In genomic region chr16:86827521-86827920, GRCh38 we compare ENCODE assay signal across 17 cellular contexts.
DNase-seq lines count a peak whose midpoint lies in the region; ATAC-seq and TF ChIP-seq lines count a peak whose summit lies in the region.
"Had no signal": no experiment of that assay in that cellular context is flagged by ENCODE, and none has a peak within 500 bp of the region (broad histone marks: within the 10 kb centered on the region; RNA-seq: fewer than 3 reads in every experiment).

No MANE protein-coding gene starts in this region.

- no peak for TF ChIP-seq POLR2A in IMR-90 (IDR thresholded peaks at IDR 0.05; ENCODE audit: low read depth, low read length)

- H3K4me2 ChIP-seq in DND-41 (ENCODE audit: insufficient read depth, low read length): no peak overlapping the region
- no peak overlapping the region for H3K4me2 ChIP-seq in IMR-90 (ENCODE audit: low read depth, low read length)
- H3K4me2 ChIP-seq in parathyroid adenoma (ENCODE audit: low read length): no peak overlapping the region
- H3K4me2 ChIP-seq: PC-9 had no signal

- H2BK15ac ChIP-seq in IMR-90 (ENCODE audit: low read depth, low read length): no peak overlapping the region

- H4K8ac ChIP-seq in IMR-90 (ENCODE audit: low read depth in 2 of 2, low read length in 2 of 2): no peak overlapping the region

- H3K23ac ChIP-seq in IMR-90 (ENCODE audit: low read depth, low read length): no peak overlapping the region

- H4K91ac ChIP-seq in IMR-90 (ENCODE audit: insufficient read depth, low read depth, low read length): no peak overlapping the region

- H2BK5ac ChIP-seq in IMR-90 (ENCODE audit: low read depth, low read length, poor library complexity, severe bottlenecking): no peak overlapping the region

- no peak overlapping the region for H3K9ac ChIP-seq in DND-41 (ENCODE audit: low read depth, low read length)
- no peak overlapping the region for H3K9ac ChIP-seq in IMR-90 (ENCODE audit: low read depth, low read length)
- H3K9ac ChIP-seq in parathyroid adenoma: no peak overlapping the region

- CTCF ChIA-PET in IMR-90 (lab: Yijun Ruan, JAX): no interaction called here

- H3K4ac ChIP-seq in IMR-90 (ENCODE audit: low read depth, low read length): no peak overlapping the region

- dilution Hi-C loops in IMR-90 (cut with HindIII; ENCODE audit: low sequenced_read_pairs, unreplicated experiment): no loop called here

- ATAC-seq in DND-41 (ENCODE audit: insufficient read depth, low read depth) (peak; percentile 52; the same call in 1 of the 3 replicates), IMR-90 (ENCODE audit: low read depth) (no peak)

- intact Hi-C loops in IMR-90 (cut with micrococcal nuclease): no loop called here

- H3K4me3 ChIP-seq in DND-41 (ENCODE audit: low read depth in 1 of 2, low read length in 2 of 2): no peak overlapping the region
- no peak overlapping the region for H3K4me3 ChIP-seq in IMR-90 (ENCODE audit: insufficient read depth, low read depth, low read length)
- no peak overlapping the region for H3K4me3 ChIP-seq in SJSA1
- H3K4me3 ChIP-seq in parathyroid adenoma (ENCODE audit: low read depth, low read length): no peak overlapping the region
- H3K4me3 ChIP-seq: PC-9 had no signal

- H4K20me1 ChIP-seq in DND-41 (ENCODE audit: insufficient read depth, low read length) (no peaks in the 10 kb centered on the region), IMR-90 (ENCODE audit: insufficient read depth, low read length) (no peaks in the 10 kb centered on the region)

- peaks cover 4% of the 10 kb centered on the region for H3K9me1 ChIP-seq in IMR-90 (ENCODE audit: insufficient read depth, low read length)

- no peak overlapping the region for H2BK20ac ChIP-seq in IMR-90 (ENCODE audit: low read depth, low read length)

- no peak overlapping the region for H3K56ac ChIP-seq in IMR-90 (ENCODE audit: extremely low read depth, insufficient read depth, low read length)

- peaks cover 5% of the 10 kb centered on the region for H3K27me3 ChIP-seq in DND-41 (ENCODE audit: insufficient read depth, low read length, poor library complexity)
- peaks cover 31% of the 10 kb centered on the region for H3K27me3 ChIP-seq in IMR-90 (ENCODE audit: control insufficient read depth, insufficient read depth, low read length)
- no peaks in the 10 kb centered on the region for H3K27me3 ChIP-seq in SJSA1 (replicated peaks)
- H3K27me3 ChIP-seq in parathyroid adenoma (ENCODE audit: control insufficient read depth, insufficient read depth, low read length): peaks cover 9% of the 10 kb centered on the region

- BruUV-seq in IMR-90 (replicated peaks; lab: Mats Ljungman, UMichigan): no TSS peak

- no peak overlapping the region for H3K14ac ChIP-seq in IMR-90 (replicated peaks; ENCODE audit: low read depth, low read length)

- H3K79me1 ChIP-seq in IMR-90 (ENCODE audit: low read depth in 1 of 2, low read length in 2 of 2): no peaks in the 10 kb centered on the region

- TF ChIP-seq CTCF in DND-41 (IDR thresholded peaks at IDR 0.05; ENCODE audit: borderline replicate concordance, extremely low read depth, low read length, poor library complexity, severe bottlenecking) (no peak), IMR-90 (conservative IDR thresholded peaks at IDR 0.05; ENCODE audit: low read depth, low read length) (no peak), parathyroid adenoma (IDR thresholded peaks at IDR 0.05) (no peak)

- peak; percentile 12 for DNase-seq in DND-41
- no peak for DNase-seq in IMR-90
- peak; percentile 59 to 67 for DNase-seq in SJSA1 (ENCODE audit: low read depth in 1 of 2, low spot score in 2 of 2)
- DNase-seq in Kasumi-1 (lab: John Stamatoyannopoulos, UW): no peak
- no peak for DNase-seq in activated CD4-positive, alpha-beta T cell treated with anti-CD3 and anti-CD28 coated beads, Interleukin-2, amount 50 U/mL, for 48 hours
- DNase-seq in NCI-H2107 (lab: John Stamatoyannopoulos, UW): no peak
- DNase-seq: COR-L47, DMS53, HCEC 1CT, KG1, NCI-H2029, NCI-H526, PC-9, SHP77 treated with DMSO at 0.1 percent for 48 hours had no signal

- TF ChIP-seq RAD21 in IMR-90 (IDR thresholded peaks at IDR 0.05; ENCODE audit: low read length): no peak

- H3K9me3 ChIP-seq in DND-41 (ENCODE audit: insufficient read depth, low read length, severe bottlenecking) (no peaks in the 10 kb centered on the region), IMR-90 (ENCODE audit: control insufficient read depth, insufficient read depth, low read length) (no peaks in the 10 kb centered on the region), SJSA1 (replicated peaks) (no peaks in the 10 kb centered on the region), parathyroid adenoma (ENCODE audit: control insufficient read depth, low read length) (no peaks in the 10 kb centered on the region)

- no peaks in the 10 kb centered on the region for H3K36me3 ChIP-seq in DND-41 (ENCODE audit: insufficient read depth, low read length)
- H3K36me3 ChIP-seq in IMR-90 (ENCODE audit: control insufficient read depth, insufficient read depth, low read length): no peaks in the 10 kb centered on the region
- H3K36me3 ChIP-seq in SJSA1: no peaks in the 10 kb centered on the region
- no peaks in the 10 kb centered on the region for H3K36me3 ChIP-seq in parathyroid adenoma (ENCODE audit: control insufficient read depth, insufficient read depth, low read length)

- POLR2A ChIA-PET in IMR-90 (lab: Charles Lee; ENCODE audit: unreplicated experiment): no interaction called here

- H2BK120ac ChIP-seq in IMR-90 (ENCODE audit: low read depth, low read length): no peak overlapping the region

- H2AK5ac ChIP-seq in IMR-90 (ENCODE audit: low read depth, low read length): no peak overlapping the region

- no peak overlapping the region for H3K18ac ChIP-seq in IMR-90 (ENCODE audit: low read depth, low read length)

- H2AFZ ChIP-seq in DND-41 (ENCODE audit: low read depth, low read length) (no peak overlapping the region), IMR-90 (replicated peaks; ENCODE audit: low read length, poor library complexity) (peak overlapping the region; percentile 35), parathyroid adenoma (peak overlapping the region; percentile 53)
- H2AFZ ChIP-seq: PC-9 had no signal

- peak overlapping the region; percentile 17 for H2AK9ac ChIP-seq in IMR-90 (replicated peaks; ENCODE audit: low read depth, low read length, poor library complexity)

- H3K79me2 ChIP-seq in DND-41 (ENCODE audit: insufficient read depth, low read length): no peaks in the 10 kb centered on the region
- no peaks in the 10 kb centered on the region for H3K79me2 ChIP-seq in parathyroid adenoma

- peaks cover 4% of the 10 kb centered on the region; the same call in 1 of the 2 replicates for H3K4me1 ChIP-seq in DND-41 (ENCODE audit: insufficient read depth, low read length)
- H3K4me1 ChIP-seq in IMR-90 (ENCODE audit: control insufficient read depth, insufficient read depth, low read length): peaks cover 2% of the 10 kb centered on the region; the same call in 1 of the 2 replicates
- H3K4me1 ChIP-seq in SJSA1 (replicated peaks): peaks cover 41% of the 10 kb centered on the region
- peaks cover 12% of the 10 kb centered on the region for H3K4me1 ChIP-seq in parathyroid adenoma

- in situ Hi-C loops in IMR-90 (cut with MboI; ENCODE audit: low sequenced_read_pairs): no loop called here

- no peak overlapping the region for H3K27ac ChIP-seq in DND-41 (ENCODE audit: low read length)
- no peak overlapping the region for H3K27ac ChIP-seq in IMR-90 (ENCODE audit: insufficient read depth, low read length)
- H3K27ac ChIP-seq in SJSA1: no peak overlapping the region
- H3K27ac ChIP-seq in parathyroid adenoma: no peak overlapping the region
- H3K27ac ChIP-seq: C4-2B, HL-60, PC-9 had no signal

- WGBS in IMR-90 (ENCODE audit: extremely low coverage in 2 of 2, insufficient read length in 1 of 2), 2 experiments: 18% methylated on average over 2 of the region's 12 CpGs; no CpG with 5 or more reads in 1 of the 2 experiments

- no peak overlapping the region for H4K5ac ChIP-seq in IMR-90 (ENCODE audit: low read depth, low read length)

TF ChIP-seq in IMR-90, 13 proteins besides CTCF, POLR2A, EP300 and RAD21:
- TF ChIP-seq CEBPB (IDR thresholded peaks at IDR 0.05; ENCODE audit: low read depth, low read length) (no peak), MAFK (IDR thresholded peaks at IDR 0.05; ENCODE audit: low read depth, low read length) (no peak), SMC3 (IDR thresholded peaks at IDR 0.05; ENCODE audit: low read depth, low read length) (no peak), BHLHE40 (IDR thresholded peaks at IDR 0.05; ENCODE audit: low read depth, low read length) (no peak), NFE2L2 (IDR thresholded peaks at IDR 0.05; ENCODE audit: low read depth, low read length) (no peak), RFX5 (IDR thresholded peaks at IDR 0.05; ENCODE audit: low read depth, low read length) (no peak), ELK1 (IDR thresholded peaks at IDR 0.05; ENCODE audit: borderline replicate concordance, low read depth, low read length) (no peak), CHD1 (IDR thresholded peaks at IDR 0.05; ENCODE audit: low read depth, low read length) (no peak), MXI1 (IDR thresholded peaks at IDR 0.05; ENCODE audit: borderline replicate concordance, low read depth, low read length) (no peak), MAZ (IDR thresholded peaks at IDR 0.05; ENCODE audit: borderline replicate concordance, low read depth, low read length) (no peak), FOS (IDR thresholded peaks at IDR 0.05; ENCODE audit: low read depth, low read length) (no peak), USF2 (IDR thresholded peaks at IDR 0.05; ENCODE audit: low read depth, low read length) (no peak), RCOR1 (IDR thresholded peaks at IDR 0.05; ENCODE audit: insufficient replicate concordance, low read length) (no peak)

Comparison
In these comparisons a context has a peak if more than half of its experiments do, and no peak if none do; other contexts are left out.
1. DNase-seq: peak in DND-41 (single experiment) and SJSA1 (2 of 2); none in IMR-90 (single experiment), Kasumi-1 (0 of 2), activated CD4-positive, alpha-beta T cell treated with anti-CD3 and anti-CD28 coated beads, Interleukin-2, amount 50 U/mL, for 48 hours (0 of 2) and NCI-H2107 (single experiment).